17 cellular contexts compared by ENCODE assay signal in the genomic region with DNA sequence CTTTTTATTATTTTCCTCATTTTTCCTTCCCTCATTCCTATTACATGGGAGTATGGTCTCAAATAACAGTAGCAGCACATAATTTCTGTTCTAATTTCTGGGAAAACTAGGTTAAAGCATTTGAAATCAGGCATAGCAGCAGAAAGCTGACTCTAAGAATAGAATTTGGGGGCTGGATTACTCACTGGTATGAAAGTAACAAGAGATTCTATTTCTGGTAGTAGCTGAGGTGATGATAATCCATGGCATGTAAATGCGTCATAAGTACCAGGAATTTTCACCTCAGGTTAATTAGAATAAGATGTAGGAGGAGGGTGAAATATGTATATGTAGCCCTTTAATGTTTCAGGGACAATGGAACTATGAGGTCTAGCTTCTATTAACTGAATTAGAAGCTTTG.
DNase-seq lines count a peak whose midpoint lies in the region; ATAC-seq and TF ChIP-seq lines count a peak whose summit lies in the region.
"Had no signal": no experiment of that assay in that cellular context is flagged by ENCODE, and none has a peak within 500 bp of the region (broad histone marks: within the 10 kb centered on the region; RNA-seq: fewer than 3 reads in every experiment).

No MANE protein-coding gene starts in this region.

- TF ChIP-seq RAD21 in IMR-90 (IDR thresholded peaks at IDR 0.05; ENCODE audit: low read length): no peak

- no peak for TF ChIP-seq POLR2A in IMR-90 (IDR thresholded peaks at IDR 0.05; ENCODE audit: low read depth, low read length)

- H2BK20ac ChIP-seq in IMR-90 (ENCODE audit: low read depth, low read length): no peak overlapping the region

- WGBS in IMR-90 (ENCODE audit: extremely low coverage in 2 of 2, insufficient read length in 1 of 2), 2 experiments: no CpG with 5 or more reads among the region's 1 CpG

- intact Hi-C loops in IMR-90 (cut with micrococcal nuclease): no loop called here

- no peak overlapping the region for H3K56ac ChIP-seq in IMR-90 (ENCODE audit: extremely low read depth, insufficient read depth, low read length)

- DNase-seq in AG10803 (ENCODE audit: low read depth) (peak; percentile 42), IMR-90 (peak; percentile 20), choroid plexus epithelial cell (ENCODE audit: low read depth) (peak; percentile 5), putamen (ENCODE audit: low spot score) (peak; percentile 80), NCI-H82 treated with DMSO at 0.1 percent for 48 hours (lab: John Stamatoyannopoulos, UW; ENCODE audit: unreplicated experiment) (no peak), foreskin melanocyte (no peak)
- DNase-seq: ACHN, DMS 273 treated with DMSO at 0.1 percent for 48 hours, H7, MV-4-11, NCI-H1436, NCI-H2081, NCI-H524 had no signal

- H2AFZ ChIP-seq in IMR-90 (replicated peaks; ENCODE audit: low read length, poor library complexity): no peak overlapping the region

- H3K27ac ChIP-seq in IMR-90 (ENCODE audit: insufficient read depth, low read length): no peak overlapping the region
- H3K27ac ChIP-seq: BLaER1, RWPE1 had no signal

- H3K27me3 ChIP-seq in IMR-90 (ENCODE audit: control insufficient read depth, insufficient read depth, low read length): no peaks in the 10 kb centered on the region
- H3K27me3 ChIP-seq: BLaER1 had no signal

- H3K4me1 ChIP-seq in IMR-90 (ENCODE audit: control insufficient read depth, insufficient read depth, low read length): no peaks in the 10 kb centered on the region
- H3K4me1 ChIP-seq: BLaER1 had no signal

- H3K9me3 ChIP-seq in IMR-90 (ENCODE audit: control insufficient read depth, insufficient read depth, low read length): no peaks in the 10 kb centered on the region
- H3K9me3 ChIP-seq: BLaER1 had no signal

- no peaks in the 10 kb centered on the region for H3K36me3 ChIP-seq in IMR-90 (ENCODE audit: control insufficient read depth, insufficient read depth, low read length)
- H3K36me3 ChIP-seq: BLaER1 had no signal

- TF ChIP-seq CTCF in AG10803 (conservative IDR thresholded peaks at IDR 0.05; ENCODE audit: low read length): no peak
- no peak for TF ChIP-seq CTCF in IMR-90 (conservative IDR thresholded peaks at IDR 0.05; ENCODE audit: low read depth, low read length)
- TF ChIP-seq CTCF in choroid plexus epithelial cell (conservative IDR thresholded peaks at IDR 0.05; ENCODE audit: low read depth, low read length): no peak

- H3K9me1 ChIP-seq in IMR-90 (ENCODE audit: insufficient read depth, low read length): no peaks in the 10 kb centered on the region

- no peak overlapping the region for H3K9ac ChIP-seq in IMR-90 (ENCODE audit: low read depth, low read length)
- H3K9ac ChIP-seq: BLaER1 had no signal

- no peaks in the 10 kb centered on the region for H4K20me1 ChIP-seq in IMR-90 (ENCODE audit: insufficient read depth, low read length)
- H4K20me1 ChIP-seq: BLaER1 had no signal

- ATAC-seq in IMR-90 (ENCODE audit: low read depth) (no peak), GM21381 (IDR thresholded peaks at IDR 0.05; ENCODE audit: unreplicated experiment) (no peak), GM18519 (IDR thresholded peaks at IDR 0.05; ENCODE audit: low FRiP score, unreplicated experiment) (no peak)

- no peak overlapping the region for H2BK5ac ChIP-seq in IMR-90 (ENCODE audit: low read depth, low read length, poor library complexity, severe bottlenecking)

- H3K4me3 ChIP-seq in AG10803 (ENCODE audit: low read length) (no peak overlapping the region), IMR-90 (ENCODE audit: insufficient read depth, low read depth, low read length) (no peak overlapping the region), choroid plexus epithelial cell (ENCODE audit: low read depth, low read length) (no peak overlapping the region)
- H3K4me3 ChIP-seq: BLaER1 had no signal

- no peaks in the 10 kb centered on the region for H3K79me1 ChIP-seq in IMR-90 (ENCODE audit: low read depth in 1 of 2, low read length in 2 of 2)

- no peak overlapping the region for H3K4ac ChIP-seq in IMR-90 (ENCODE audit: low read depth, low read length)

- CTCF ChIA-PET in IMR-90 (lab: Yijun Ruan, JAX): interaction anchor here (1.4 kb wide), 1 partner anchor 8 kb away, joined by 8 read pairs; no protein-coding TSS in a partner anchor

- no peak overlapping the region for H3K14ac ChIP-seq in IMR-90 (replicated peaks; ENCODE audit: low read depth, low read length)

- no peak overlapping the region for H3K18ac ChIP-seq in IMR-90 (ENCODE audit: low read depth, low read length)

- no peak overlapping the region for H2AK9ac ChIP-seq in IMR-90 (replicated peaks; ENCODE audit: low read depth, low read length, poor library complexity)

- POLR2A ChIA-PET in IMR-90 (lab: Charles Lee; ENCODE audit: unreplicated experiment): no interaction called here

- H3K23ac ChIP-seq in IMR-90 (ENCODE audit: low read depth, low read length): no peak overlapping the region

- H4K91ac ChIP-seq in IMR-90 (ENCODE audit: insufficient read depth, low read depth, low read length): no peak overlapping the region

- BruUV-seq in IMR-90 (replicated peaks; lab: Mats Ljungman, UMichigan): no TSS peak

- H3K4me2 ChIP-seq in IMR-90 (ENCODE audit: low read depth, low read length): no peak overlapping the region
- H3K4me2 ChIP-seq: BLaER1 had no signal

- dilution Hi-C loops in IMR-90 (cut with HindIII; ENCODE audit: low sequenced_read_pairs, unreplicated experiment): no loop called here

- H2BK15ac ChIP-seq in IMR-90 (ENCODE audit: low read depth, low read length): no peak overlapping the region

- H2AK5ac ChIP-seq in IMR-90 (ENCODE audit: low read depth, low read length): no peak overlapping the region

- H4K5ac ChIP-seq in IMR-90 (ENCODE audit: low read depth, low read length): no peak overlapping the region

- H4K8ac ChIP-seq in IMR-90 (ENCODE audit: low read depth in 2 of 2, low read length in 2 of 2): no peak overlapping the region

- in situ Hi-C loops in IMR-90 (cut with MboI; ENCODE audit: low sequenced_read_pairs): no loop called here

- H2BK120ac ChIP-seq in IMR-90 (ENCODE audit: low read depth, low read length): no peak overlapping the region

TF ChIP-seq in IMR-90, 13 proteins besides CTCF, POLR2A, EP300 and RAD21:
- TF ChIP-seq MXI1 (IDR thresholded peaks at IDR 0.05; ENCODE audit: borderline replicate concordance, low read depth, low read length) (no peak), RCOR1 (IDR thresholded peaks at IDR 0.05; ENCODE audit: insufficient replicate concordance, low read length) (no peak), NFE2L2 (IDR thresholded peaks at IDR 0.05; ENCODE audit: low read depth, low read length) (no peak)

Comparison
In these comparisons a context has a peak if more than half of its experiments do, and no peak if none do; other contexts are left out.
1. DNase-seq: peak in AG10803 (single experiment), IMR-90 (single experiment), choroid plexus epithelial cell (single experiment) and putamen (single experiment); none in NCI-H82 treated with DMSO at 0.1 percent for 48 hours (single experiment) and foreskin melanocyte (single experiment).